In the genomic region with DNA sequence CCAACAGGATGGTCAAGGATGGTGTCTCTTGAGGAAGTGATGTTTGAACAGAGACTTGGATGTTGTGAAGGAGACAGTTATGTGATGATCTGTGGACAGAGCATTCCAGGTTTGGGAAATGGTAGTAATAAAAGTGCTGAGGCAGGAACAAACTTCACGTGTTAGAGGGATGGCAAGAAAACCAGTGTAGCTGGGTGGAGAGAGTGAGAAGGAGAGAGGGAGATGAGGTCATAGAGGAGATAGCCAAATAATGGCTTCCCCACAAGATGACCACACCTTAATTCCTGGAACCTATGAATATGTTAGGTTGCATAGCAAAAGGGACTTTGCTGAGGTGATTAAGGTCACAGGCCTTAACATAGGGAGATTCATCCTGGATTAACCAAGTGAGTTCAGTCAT, we compare ENCODE assay signal across 20 cellular contexts.
"Had no signal": no experiment of that assay in that cellular context is flagged by ENCODE, and none has a peak within 500 bp of the region (broad histone marks: within the 10 kb centered on the region; RNA-seq: fewer than 3 reads in every experiment).

No MANE protein-coding gene starts in this region.

- ATAC-seq: foreskin keratinocyte, gastroesophageal sphincter, heart left ventricle, left cardiac atrium, left lung, left ventricle myocardium superior, lower lobe of right lung had no signal

- H3K36me3 ChIP-seq: esophagus muscularis mucosa, gastroesophageal sphincter, heart left ventricle, left lung, lower lobe of right lung had no signal

- DNase-seq: dermis blood vessel endothelial cell; dorsolateral prefrontal cortex; effector CD4-positive, alpha-beta T cell; effector memory CD4-positive, alpha-beta T cell; foreskin keratinocyte; heart left ventricle; left cardiac atrium; left lung; left ventricle myocardium superior; lower lobe of right lung; mesendoderm; midbrain had no signal

- H3K9me3 ChIP-seq: gastroesophageal sphincter, heart left ventricle, left lung, lower lobe of right lung had no signal

- H3K27me3 ChIP-seq: esophagus muscularis mucosa, foreskin keratinocyte, gastroesophageal sphincter, hepatocyte, left lung had no signal

- H2AFZ ChIP-seq: hepatocyte had no signal

- H3K4me1 ChIP-seq: esophagus muscularis mucosa, foreskin keratinocyte, gastroesophageal sphincter, heart left ventricle, left lung, lower lobe of right lung had no signal

- FAIRE-seq: colon, frontal cortex, islet of Langerhans, keratinocyte had no signal

- H3K27ac ChIP-seq: coronary artery, dorsolateral prefrontal cortex, esophagus muscularis mucosa, foreskin keratinocyte, gastroesophageal sphincter, heart left ventricle, hepatocyte, left lung, lower lobe of right lung had no signal

- H3K4me2 ChIP-seq: hepatocyte had no signal

- H3K4me3 ChIP-seq: coronary artery, dorsolateral prefrontal cortex, esophagus muscularis mucosa, gastroesophageal sphincter, heart left ventricle, hepatocyte, left lung, lower lobe of right lung had no signal

- H3K79me2 ChIP-seq: hepatocyte had no signal
